In genomic region chr21:34889537-34890257, GRCh38 we compare ENCODE assay signal across 8 cellular contexts.
A peak's percentile ranks its signal among the peaks of the same experiment; 100 is the strongest.
DNase-seq lines count a peak whose midpoint lies in the region; TF ChIP-seq lines count a peak whose summit lies in the region.

No MANE protein-coding gene starts in this region.

- peaks cover 27% of the 10 kb centered on the region for H3K36me3 Mint-ChIP-seq in T-helper 2 cell treated with Interferon-gamma antibody and Interleukin-4, amounts not matched to agents 5 μg/mL and 100 μg/mL, for 36 hours (ENCODE audit: low read depth)

- peak; percentile 85 for DNase-seq in GM12865 (ENCODE audit: low read depth)
- DNase-seq in HAP-1 (ENCODE audit: low spot score in 2 of 2): peak; percentile 43 to 78
- DNase-seq in MM.1S: peak; percentile 92
- peak; percentile 85 for DNase-seq in T-helper 2 cell treated with Interferon-gamma antibody and Interleukin-4, amounts not matched to agents 5 μg/mL and 100 μg/mL, for 36 hours (ENCODE audit: low spot score)
- peak; percentile 95 for DNase-seq in astrocyte of the hippocampus (ENCODE audit: low read depth, low spot score)
- DNase-seq in stimulated activated CD4-positive, alpha-beta T cell treated with anti-CD3 and anti-CD28 coated beads, Interleukin-12 subunit alpha, Interleukin-12 subunit beta, amount 100 ng/mL, for 24 hours (ENCODE audit: low read depth in 2 of 2): peak; percentile 63 to 70
- no peak for DNase-seq in NCI-H446 treated with DMSO at 0.1 percent for 48 hours (lab: John Stamatoyannopoulos, UW)

- peak overlapping the region; percentile 93 for H3K4me2 ChIP-seq in MM.1S (ENCODE audit: low read depth, low read length)

- peak overlapping the region; percentile 75 for H3K27ac ChIP-seq in MM.1S (ENCODE audit: low read length)

- peaks cover 30% of the 10 kb centered on the region for H3F3A ChIP-seq in MM.1S (ENCODE audit: insufficient read depth, low read length)

- peaks cover 2% of the 10 kb centered on the region for H3K27me3 Mint-ChIP-seq in T-helper 2 cell treated with Interferon-gamma antibody and Interleukin-4, amounts not matched to agents 5 μg/mL and 100 μg/mL, for 36 hours (ENCODE audit: low read depth)

- peaks cover 22% of the 10 kb centered on the region for H3K79me2 ChIP-seq in MM.1S (ENCODE audit: low read length)

- in situ Hi-C loops in HAP-1 (cut with MboI; ENCODE audit: low sequenced_read_pairs): loop anchor here (10.0 to 25.0 kb wide), 4 partner anchors 55 to 948 kb away; partner anchors contain the start of gene RCAN1

- H3K9ac ChIP-seq in MM.1S (ENCODE audit: low read length): peak overlapping the region; percentile 87

- H3K36me3 ChIP-seq in HAP-1 (replicated peaks) (no peaks in the 10 kb centered on the region), MM.1S (replicated peaks; ENCODE audit: insufficient read depth, low read length) (no peaks in the 10 kb centered on the region)

- H3K27me3 ChIP-seq in HAP-1 (ENCODE audit: low read depth): peaks cover 33% of the 10 kb centered on the region
- H3K27me3 ChIP-seq in MM.1S (replicated peaks; ENCODE audit: insufficient read depth, low read length): peaks cover 25% of the 10 kb centered on the region

- no peaks in the 10 kb centered on the region for H3K9me3 Mint-ChIP-seq in T-helper 2 cell treated with Interferon-gamma antibody and Interleukin-4, amounts not matched to agents 5 μg/mL and 100 μg/mL, for 36 hours

- peak overlapping the region; percentile 92 for H3K4me3 Mint-ChIP-seq in T-helper 2 cell treated with Interferon-gamma antibody and Interleukin-4, amounts not matched to agents 5 μg/mL and 100 μg/mL, for 36 hours

- H3K9me3 ChIP-seq in HAP-1 (no peaks in the 10 kb centered on the region), MM.1S (replicated peaks; ENCODE audit: insufficient read depth, low read length) (no peaks in the 10 kb centered on the region), iPS-18c (ENCODE audit: control insufficient read depth, insufficient read depth, low read length) (peaks cover 5% of the 10 kb centered on the region)

- TF ChIP-seq CTCF in GM12865 (IDR thresholded peaks at IDR 0.05; ENCODE audit: insufficient read depth, low read depth, low read length, missing control alignments): peak; percentile 79
- peak; percentile 70 for TF ChIP-seq CTCF in MM.1S (IDR thresholded peaks at IDR 0.05; ENCODE audit: low read length)

- peaks cover 29% of the 10 kb centered on the region for H3K4me1 Mint-ChIP-seq in T-helper 2 cell treated with Interferon-gamma antibody and Interleukin-4, amounts not matched to agents 5 μg/mL and 100 μg/mL, for 36 hours (ENCODE audit: low read depth)

- H3K9me2 ChIP-seq in MM.1S (replicated peaks; ENCODE audit: insufficient read depth, low read length): no peaks in the 10 kb centered on the region

- H3K4me3 ChIP-seq in GM12865 (ENCODE audit: low read depth, low read length): peak overlapping the region; percentile 89
- peak overlapping the region; percentile 58 for H3K4me3 ChIP-seq in HAP-1
- H3K4me3 ChIP-seq in MM.1S (ENCODE audit: low read length): peak overlapping the region; percentile 78
- peak overlapping the region; percentile 62 for H3K4me3 ChIP-seq in iPS-18c (ENCODE audit: insufficient read depth, low read depth, low read length)

- peaks cover 5% of the 10 kb centered on the region; the same call in 1 of the 2 replicates for H3K4me1 ChIP-seq in HAP-1
- 0 out of 2 replicates have a peak, but pooled peaks cover 7% of the 10 kb centered on the region for H3K4me1 ChIP-seq in MM.1S (ENCODE audit: low read length)

- no peaks in the 10 kb centered on the region for H4K20me1 ChIP-seq in MM.1S (ENCODE audit: insufficient read depth, low read length)

- peak overlapping the region; percentile 84 for H2AFZ ChIP-seq in MM.1S (ENCODE audit: low read length)

- H3K27ac Mint-ChIP-seq in T-helper 2 cell treated with Interferon-gamma antibody and Interleukin-4, amounts not matched to agents 5 μg/mL and 100 μg/mL, for 36 hours: peak overlapping the region; percentile 95
